ENCODE assay signal across 8 cellular contexts in genomic region chr9:35072461-35073275, GRCh38. TPM values are rescaled to one million over a fixed set of nuclear protein-coding genes. Genes with fewer than 3 reads are reported as not detected.
DNase-seq lines count a peak whose midpoint lies in the region; ATAC-seq, FAIRE-seq and TF ChIP-seq lines count a peak whose summit lies in the region.

Gene VCP, minus strand, starts transcription at chr9:35072625. Its CDS starts 272 bp downstream, at chr9:35072353.

- DNase-seq in NCI-H2029 (lab: John Stamatoyannopoulos, UW) (peak; percentile 99), T-helper 22 cell (ENCODE audit: low read depth) (peak; percentile 98), astrocyte (ENCODE audit: low read depth) (peak; percentile 98), right cardiac atrium (peak; percentile 98 to 99 (median 99)), pulmonary artery endothelial cell (ENCODE audit: low read depth, low spot score) (peak; percentile 98), vagina (ENCODE audit: extremely low spot score in 2 of 2) (peak; percentile 98 to 99)

- peaks cover 45% of the 10 kb centered on the region for H4K20me1 ChIP-seq in astrocyte (ENCODE audit: insufficient read depth, low read length)

- peaks cover 4% of the 10 kb centered on the region for H3K9me3 Mint-ChIP-seq in astrocyte (ENCODE audit: unreplicated experiment)

- no peaks in the 10 kb centered on the region for H3K27me3 Mint-ChIP-seq in astrocyte (ENCODE audit: low read depth, unreplicated experiment)

- intact Hi-C loops in right cardiac atrium (cut with DNase I) (no loop called here), vagina (cut with DNase I) (no loop called here)

- peak; percentile 76 for ATAC-seq in GM18505 (IDR thresholded peaks at IDR 0.05; ENCODE audit: unreplicated experiment)
- peak; percentile 80 for ATAC-seq in HG02973 (IDR thresholded peaks at IDR 0.05; ENCODE audit: unreplicated experiment)
- ATAC-seq in right cardiac atrium, result peak; percentile 94 to 96

- H3K9ac ChIP-seq in astrocyte (ENCODE audit: low read length), result peak within 1 kb of the TSS; percentile 99

- H3K27ac Mint-ChIP-seq in astrocyte (ENCODE audit: unreplicated experiment), result peak within 1 kb of the TSS; percentile 93

- H3K9me3 ChIP-seq in astrocyte (ENCODE audit: insufficient read depth, low read depth, low read length) (no peaks in the 10 kb centered on the region), right cardiac atrium (ENCODE audit: control insufficient read depth, low read length) (no peaks in the 10 kb centered on the region), vagina (no peaks in the 10 kb centered on the region)

- H3K79me2 ChIP-seq in astrocyte (ENCODE audit: insufficient read depth, low read length), result peaks cover 60% of the 10 kb centered on the region

- H3K4me2 ChIP-seq in astrocyte (ENCODE audit: low read length), result peak within 1 kb of the TSS; percentile 87

- TF ChIP-seq POLR2A in GM18505 (IDR thresholded peaks at IDR 0.05; ENCODE audit: borderline replicate concordance, extremely low read depth, insufficient read depth, insufficient read length), result peak; percentile 96
- TF ChIP-seq POLR2A in vagina (IDR thresholded peaks at IDR 0.05), result peak in 1 of 2 donors; percentile 88

- H3K4me3 ChIP-seq in astrocyte (ENCODE audit: insufficient read depth, low read depth, low read length) (peak within 1 kb of the TSS; percentile 97), right cardiac atrium (ENCODE audit: low read length) (peak within 1 kb of the TSS; percentile 91), vagina (peak within 1 kb of the TSS; percentile 68 to 74)

- H3K27me3 ChIP-seq in astrocyte (ENCODE audit: insufficient read depth, low read length) (no peaks in the 10 kb centered on the region), right cardiac atrium (ENCODE audit: control insufficient read depth, insufficient read depth) (no peaks in the 10 kb centered on the region), vagina (no peaks in the 10 kb centered on the region)

- H3K4me1 Mint-ChIP-seq in astrocyte (ENCODE audit: low read depth, unreplicated experiment), result peaks cover 20% of the 10 kb centered on the region

- peak within 1 kb of the TSS; percentile 98 for H3K4me3 Mint-ChIP-seq in astrocyte (ENCODE audit: unreplicated experiment)

- peaks cover 21% of the 10 kb centered on the region for H3K36me3 ChIP-seq in astrocyte (ENCODE audit: insufficient read depth, low read length)
- peaks cover 0 to 6% of the 10 kb centered on the region in 2 donors for H3K36me3 ChIP-seq in vagina

- peak within 1 kb of the TSS; percentile 95 for H3K27ac ChIP-seq in astrocyte (ENCODE audit: low read depth, low read length)
- H3K27ac ChIP-seq in right cardiac atrium (ENCODE audit: low read length), result peak within 1 kb of the TSS; percentile 99
- peak within 1 kb of the TSS; percentile 96 for H3K27ac ChIP-seq in vagina

- peaks cover 22% of the 10 kb centered on the region for H3K36me3 Mint-ChIP-seq in astrocyte (ENCODE audit: low read depth, unreplicated experiment)

- TF ChIP-seq CTCF in astrocyte (IDR thresholded peaks at IDR 0.05; ENCODE audit: insufficient read depth, low read depth, low read length) (no peak), vagina (IDR thresholded peaks at IDR 0.05) (no peak)

- peak within 1 kb of the TSS; percentile 42 for H2AFZ ChIP-seq in astrocyte (ENCODE audit: low read depth, low read length)

- H3K4me1 ChIP-seq in astrocyte (ENCODE audit: insufficient read depth, low read length) (peaks cover 31% of the 10 kb centered on the region), right cardiac atrium (ENCODE audit: control insufficient read depth, insufficient read depth, low read length) (peaks cover 14% of the 10 kb centered on the region), vagina (peaks cover 42% of the 10 kb centered on the region)

- peak; percentile 91 for FAIRE-seq in astrocyte (lab: Jason Lieb, UNC)

- WGBS in right cardiac atrium, result 5% methylated on average over 54 of the region's 54 CpGs

RNA-seq across cellular contexts. Expression of gene VCP, which starts in this region (rescaled TPM):
- 366 and 390 TPM in 2 replicates for total RNA-seq in astrocyte
- 100 to 1,000 TPM; 184 to 224 (median 192) TPM for total RNA-seq in right cardiac atrium
- polyA plus RNA-seq in right cardiac atrium, result 149 TPM
- total RNA-seq in pulmonary artery endothelial cell, result 684 and 811 TPM in 2 replicates
- 130 TPM for total RNA-seq in vagina

Comparison
In these comparisons a context has a peak if more than half of its experiments do, and no peak if none do; other contexts are left out.
1. Peak in every context shown above with its lines: DNase-seq, ATAC-seq, H3K4me3 ChIP-seq and H3K27ac ChIP-seq.